In genomic region chr20:32204485-32205115, GRCh38 we compare ENCODE assay signal across 10 cellular contexts. TPM values are rescaled to one million over a fixed set of nuclear protein-coding genes. Genes with fewer than 3 reads are reported as not detected.
DNase-seq lines count a peak whose midpoint lies in the region; ATAC-seq and TF ChIP-seq lines count a peak whose summit lies in the region.
"Had no signal": no experiment of that assay in that cellular context is flagged by ENCODE, and none has a peak within 500 bp of the region (broad histone marks: within the 10 kb centered on the region; RNA-seq: fewer than 3 reads in every experiment).

No MANE protein-coding gene starts in this region.

- no peaks in the 10 kb centered on the region for H3K9me3 Mint-ChIP-seq in activated naive CD4-positive, alpha-beta T cell treated with anti-CD3 and anti-CD28 coated beads, Interleukin-2, amount 10 ng/mL, durations not matched to agents 7 days and 5 days
- no peaks in the 10 kb centered on the region for H3K9me3 Mint-ChIP-seq in activated naive CD8-positive, alpha-beta T cell treated with anti-CD3 and anti-CD28 coated beads, Interleukin-2, amount 50 U/mL, for 24 hours
- no peaks in the 10 kb centered on the region for H3K9me3 Mint-ChIP-seq in mesothelial cell of epicardium
- H3K9me3 Mint-ChIP-seq: immature natural killer cell had no signal

- peaks cover 66% of the 10 kb centered on the region for H3K4me1 Mint-ChIP-seq in activated naive CD4-positive, alpha-beta T cell treated with anti-CD3 and anti-CD28 coated beads, Interleukin-2, amount 10 ng/mL, durations not matched to agents 7 days and 5 days
- peaks cover 80% of the 10 kb centered on the region for H3K4me1 Mint-ChIP-seq in activated naive CD8-positive, alpha-beta T cell treated with anti-CD3 and anti-CD28 coated beads, Interleukin-2, amount 50 U/mL, for 24 hours
- H3K4me1 Mint-ChIP-seq in mesothelial cell of epicardium: peaks cover 59% of the 10 kb centered on the region

- DNase-seq in activated naive CD4-positive, alpha-beta T cell treated with anti-CD3 and anti-CD28 coated beads, Interleukin-2, amount 10 ng/mL, durations not matched to agents 7 days and 5 days: no peak
- no peak for DNase-seq in activated naive CD4-positive, alpha-beta T cell treated with anti-CD3 and anti-CD28 coated beads, Interleukin-2, amount 50 U/mL, for 16 hours
- no peak for DNase-seq in activated naive CD8-positive, alpha-beta T cell treated with anti-CD3 and anti-CD28 coated beads, Interleukin-2, amount 50 U/mL, for 24 hours
- DNase-seq in mesothelial cell of epicardium (ENCODE audit: low spot score in 2 of 2, unreplicated experiment in 2 of 2) (no peak), tibial nerve (ENCODE audit: low spot score in 2 of 2) (no peak), NCI-H1092 (lab: John Stamatoyannopoulos, UW) (no peak), NCI-H774 (lab: John Stamatoyannopoulos, UW) (no peak), NCI-H446 treated with DMSO at 0.1 percent for 48 hours (lab: John Stamatoyannopoulos, UW) (no peak)
- DNase-seq: immature natural killer cell had no signal

- TF ChIP-seq POLR2A in tibial nerve (IDR thresholded peaks at IDR 0.05): no peak

- WGBS in tibial nerve, 2 donors: 75 to 81% methylated on average over 2 of the region's 2 CpGs

- H3K27me3 ChIP-seq in tibial nerve: no peaks in the 10 kb centered on the region
- H3K27me3 ChIP-seq: SJSA1 had no signal

- no peak for TF ChIP-seq CTCF in mesothelial cell of epicardium (IDR thresholded peaks at IDR 0.05; ENCODE audit: unreplicated experiment)
- TF ChIP-seq CTCF in tibial nerve (IDR thresholded peaks at IDR 0.05): no peak

- H3K4me1 ChIP-seq in tibial nerve: peaks cover 0 to 65% (median 39%) of the 10 kb centered on the region in 4 donors

- peaks cover 3 to 26% (median 13%) of the 10 kb centered on the region in 3 donors for H3K36me3 ChIP-seq in tibial nerve

- H3K27me3 Mint-ChIP-seq in activated naive CD4-positive, alpha-beta T cell treated with anti-CD3 and anti-CD28 coated beads, Interleukin-2, amount 10 ng/mL, durations not matched to agents 7 days and 5 days: no peaks in the 10 kb centered on the region
- H3K27me3 Mint-ChIP-seq in activated naive CD8-positive, alpha-beta T cell treated with anti-CD3 and anti-CD28 coated beads, Interleukin-2, amount 50 U/mL, for 24 hours: no peaks in the 10 kb centered on the region
- no peaks in the 10 kb centered on the region for H3K27me3 Mint-ChIP-seq in mesothelial cell of epicardium (ENCODE audit: low read depth)

- no peak overlapping the region for H3K4me3 Mint-ChIP-seq in activated naive CD4-positive, alpha-beta T cell treated with anti-CD3 and anti-CD28 coated beads, Interleukin-2, amount 10 ng/mL, durations not matched to agents 7 days and 5 days
- peak overlapping the region; percentile 98 for H3K4me3 Mint-ChIP-seq in activated naive CD8-positive, alpha-beta T cell treated with anti-CD3 and anti-CD28 coated beads, Interleukin-2, amount 50 U/mL, for 24 hours
- H3K4me3 Mint-ChIP-seq in mesothelial cell of epicardium: no peak overlapping the region

- CTCF ChIA-PET in activated naive CD4-positive, alpha-beta T cell treated with anti-CD3 and anti-CD28 coated beads, Interleukin-2, amount 10 ng/mL, durations not matched to agents 7 days and 5 days (lab: Charles Lee): no interaction called here

- TF ChIP-seq EP300 in tibial nerve (IDR thresholded peaks at IDR 0.05): no peak

- no peak overlapping the region for H3K4me3 ChIP-seq in tibial nerve
- H3K4me3 ChIP-seq: SJSA1 had no signal

- H3K36me3 Mint-ChIP-seq in activated naive CD4-positive, alpha-beta T cell treated with anti-CD3 and anti-CD28 coated beads, Interleukin-2, amount 10 ng/mL, durations not matched to agents 7 days and 5 days: peaks cover 28% of the 10 kb centered on the region
- H3K36me3 Mint-ChIP-seq in activated naive CD8-positive, alpha-beta T cell treated with anti-CD3 and anti-CD28 coated beads, Interleukin-2, amount 50 U/mL, for 24 hours (ENCODE audit: low read depth): peaks cover 90% of the 10 kb centered on the region
- peaks cover 10% of the 10 kb centered on the region for H3K36me3 Mint-ChIP-seq in mesothelial cell of epicardium
- H3K36me3 Mint-ChIP-seq: immature natural killer cell had no signal

- H3K27ac Mint-ChIP-seq in activated naive CD4-positive, alpha-beta T cell treated with anti-CD3 and anti-CD28 coated beads, Interleukin-2, amount 10 ng/mL, durations not matched to agents 7 days and 5 days: peak overlapping the region; percentile 66
- peak overlapping the region; percentile 100 for H3K27ac Mint-ChIP-seq in activated naive CD8-positive, alpha-beta T cell treated with anti-CD3 and anti-CD28 coated beads, Interleukin-2, amount 50 U/mL, for 24 hours
- H3K27ac Mint-ChIP-seq in mesothelial cell of epicardium: peak overlapping the region; percentile 91

- ATAC-seq in activated naive CD8-positive, alpha-beta T cell treated with anti-CD3 and anti-CD28 coated beads, Interleukin-2, amount 50 U/mL, for 24 hours: no peak

- peak overlapping the region; percentile 19 to 93 (median 62) for H3K27ac ChIP-seq in tibial nerve
- H3K27ac ChIP-seq: SJSA1 had no signal

- H3K9me3 ChIP-seq in tibial nerve: no peaks in the 10 kb centered on the region

RNA-seq across cellular contexts. Expression of gene PLAGL2, which starts 2.9 kb away (rescaled TPM):
- total RNA-seq in mesothelial cell of epicardium (37.4 to 38.1 TPM (median 37.8 TPM) in 3 replicates), tibial nerve (1 to 10 TPM; 4.2 to 7.2 (median 6.3) TPM)

RNA-seq across cellular contexts. Expression of gene POFUT1, which starts 3.1 kb away (rescaled TPM):
- total RNA-seq in mesothelial cell of epicardium: 43.7 to 46.3 TPM (median 45.3 TPM) in 3 replicates
- total RNA-seq in tibial nerve: 10 to 100 TPM; 26.0 to 49.4 (median 32.4) TPM
